In genomic region chr17:17352836-17353624, GRCh38 we compare ENCODE assay signal across 23 cellular contexts. TPM values are rescaled to one million over a fixed set of nuclear protein-coding genes. Genes with fewer than 3 reads are reported as not detected.
DNase-seq lines count a peak whose midpoint lies in the region; ATAC-seq, FAIRE-seq and TF ChIP-seq lines count a peak whose summit lies in the region.
"Had no signal": no experiment of that assay in that cellular context is flagged by ENCODE, and none has a peak within 500 bp of the region (broad histone marks: within the 10 kb centered on the region; RNA-seq: fewer than 3 reads in every experiment).

No MANE protein-coding gene starts in this region.

- DNase-seq in D721Med (ENCODE audit: insufficient read length, low spot score), result peak; percentile 16
- no peak for DNase-seq in H9
- DNase-seq in endodermal cell, result peak; percentile 44
- DNase-seq in trophoblast cell, result no peak
- DNase-seq in NCI-H82 (lab: John Stamatoyannopoulos, UW), result no peak
- no peak for DNase-seq in activated T-cell treated with anti-CD3 and anti-CD28 coated beads, Interleukin-2, amount 50 U/mL, for 24 hours
- DNase-seq: activated CD4-positive, alpha-beta T cell treated with anti-CD3 and anti-CD28 coated beads, Interleukin-2, amount 50 U/mL, for 48 hours; activated CD4-positive, CD25-positive, alpha-beta regulatory T cell treated with anti-CD3 and anti-CD28 coated beads, Interleukin-2, amount 50 U/mL, for 72 hours; activated naive CD4-positive, alpha-beta T cell treated with anti-CD3 and anti-CD28 coated beads, Interleukin-2, amount 10 ng/mL, durations not matched to agents 7 days and 5 days; cerebellar nuclear complex; naive B cell; NCI-H146; NCI-H2171; NK-92 treated with Interleukin-12 subunit alpha and Interleukin-12 subunit beta, amount 100 ng/mL, for 24 hours; occipital lobe; small intestine; stimulated activated naive CD4-positive, alpha-beta T cell treated with Interleukin-2 at 50 U/mL for 16 hours; T-helper 2 cell had no signal

- no peaks in the 10 kb centered on the region for H3K23me2 ChIP-seq in H9 (ENCODE audit: insufficient read length, low read depth, low read length, poor library complexity, severe bottlenecking)

- H3K23ac ChIP-seq in H9 (ENCODE audit: insufficient read length, low read depth, low read length) (no peak overlapping the region), trophoblast cell (ENCODE audit: low read length) (no peak overlapping the region)

- H3K4ac ChIP-seq in H9 (ENCODE audit: low read depth, low read length) (no peak overlapping the region), trophoblast cell (ENCODE audit: low read depth, low read length) (no peak overlapping the region)

- no peak overlapping the region for H4K12ac ChIP-seq in trophoblast cell (ENCODE audit: low read depth, low read length)

- H3K79me2 ChIP-seq in H9 (ENCODE audit: insufficient read depth, low read length) (no peaks in the 10 kb centered on the region), trophoblast cell (ENCODE audit: control insufficient read depth, insufficient read depth, low read length, poor library complexity) (no peaks in the 10 kb centered on the region)

- H4K91ac ChIP-seq in H9 (ENCODE audit: insufficient read length, low read depth, low read length) (no peak overlapping the region), trophoblast cell (ENCODE audit: low read depth, low read length) (no peak overlapping the region)

- H3K4me3 Mint-ChIP-seq in H9 (no peak overlapping the region; a peak in 1 of 5 replicates), endodermal cell (no peak overlapping the region)
- H3K4me3 Mint-ChIP-seq in activated T-cell treated with anti-CD3 and anti-CD28 coated beads, Interleukin-2, amount 50 U/mL, for 24 hours, result no peak overlapping the region
- H3K4me3 Mint-ChIP-seq: activated naive CD4-positive, alpha-beta T cell treated with anti-CD3 and anti-CD28 coated beads, Interleukin-2, amount 10 ng/mL, durations not matched to agents 7 days and 5 days; activated T-helper 1 cell treated with anti-CD3 and anti-CD28 coated beads, Interleukin-12 subunit alpha, Interleukin-12 subunit beta, Interleukin-2, Interleukin-4 antibody, amounts not matched to agents 30 ng/mL and 10 ng/mL and 1 ng/mL, durations not matched to agents 14 hours and 24 hours and 36 hours had no signal

- peaks cover 12 to 16% of the 10 kb centered on the region in 2 experiments for H3K4me1 Mint-ChIP-seq in H9
- H3K4me1 Mint-ChIP-seq in endodermal cell, result no peaks in the 10 kb centered on the region
- peaks cover 4% of the 10 kb centered on the region for H3K4me1 Mint-ChIP-seq in activated T-cell treated with anti-CD3 and anti-CD28 coated beads, Interleukin-2, amount 50 U/mL, for 24 hours (ENCODE audit: low read depth)

- no peak overlapping the region for H2AFZ ChIP-seq in H9 (ENCODE audit: low read length)
- H2AFZ ChIP-seq in trophoblast cell (ENCODE audit: insufficient read depth, low read length, poor library complexity), result no peak overlapping the region

- no peak for ATAC-seq in GM18861 (IDR thresholded peaks at IDR 0.05; ENCODE audit: unreplicated experiment)
- no peak for ATAC-seq in HG03520 (IDR thresholded peaks at IDR 0.05; ENCODE audit: unreplicated experiment)

- peak overlapping the region in 2 of 3 experiments; percentile 64 to 73; a peak in 2 of 7 replicates for H3K27ac Mint-ChIP-seq in H9
- H3K27ac Mint-ChIP-seq in endodermal cell, result no peak overlapping the region
- H3K27ac Mint-ChIP-seq in activated T-cell treated with anti-CD3 and anti-CD28 coated beads, Interleukin-2, amount 50 U/mL, for 24 hours, result no peak overlapping the region
- H3K27ac Mint-ChIP-seq: activated naive CD4-positive, alpha-beta T cell treated with anti-CD3 and anti-CD28 coated beads, Interleukin-2, amount 10 ng/mL, durations not matched to agents 7 days and 5 days; activated T-helper 1 cell treated with anti-CD3 and anti-CD28 coated beads, Interleukin-12 subunit alpha, Interleukin-12 subunit beta, Interleukin-2, Interleukin-4 antibody, amounts not matched to agents 30 ng/mL and 10 ng/mL and 1 ng/mL, durations not matched to agents 14 hours and 24 hours and 36 hours; IgD-negative memory B cell; naive B cell had no signal

- no peaks in the 10 kb centered on the region for H3K9me3 ChIP-seq in H9 (ENCODE audit: control insufficient read depth, low read depth, low read length)
- no peaks in the 10 kb centered on the region for H3K9me3 ChIP-seq in endodermal cell (ENCODE audit: control insufficient read depth, low read length)
- no peaks in the 10 kb centered on the region for H3K9me3 ChIP-seq in trophoblast cell (ENCODE audit: insufficient read depth, low read depth, low read length)
- H3K9me3 ChIP-seq: adrenal gland had no signal

- H3K56ac ChIP-seq in H9 (ENCODE audit: insufficient read length, low read depth, low read length), result no peak overlapping the region

- H4K8ac ChIP-seq in H9 (replicated peaks; ENCODE audit: insufficient read length, low read depth, low read length), result no peak overlapping the region
- H4K8ac ChIP-seq in trophoblast cell (ENCODE audit: low read depth, low read length), result no peak overlapping the region

- FAIRE-seq in D721Med (lab: Jason Lieb, UNC), result no peak
- FAIRE-seq: small intestine had no signal

- H3K4me1 ChIP-seq in H9 (ENCODE audit: insufficient read depth, low read length) (no peaks in the 10 kb centered on the region), endodermal cell (ENCODE audit: control insufficient read depth, insufficient read depth, low read length) (no peaks in the 10 kb centered on the region), trophoblast cell (ENCODE audit: control insufficient read depth in 1 of 2, insufficient read depth in 2 of 2, low read length in 2 of 2) (peaks cover 27 to 28% of the 10 kb centered on the region in 2 experiments)
- H3K4me1 ChIP-seq: adrenal gland had no signal

- H2BK12ac ChIP-seq in H9 (ENCODE audit: insufficient read length, low read depth, low read length), result no peak overlapping the region
- H2BK12ac ChIP-seq in trophoblast cell (ENCODE audit: low read length), result no peak overlapping the region

- H3K18ac ChIP-seq in H9 (ENCODE audit: insufficient read length, low read depth, low read length) (no peak overlapping the region), trophoblast cell (ENCODE audit: low read length) (no peak overlapping the region)

- H3K27ac ChIP-seq in H9 (ENCODE audit: insufficient read length, low read depth, low read length) (no peak overlapping the region), endodermal cell (ENCODE audit: low read depth, low read length) (no peak overlapping the region), trophoblast cell (ENCODE audit: low read depth, low read length) (no peak overlapping the region)
- H3K27ac ChIP-seq: adrenal gland had no signal

- H3T11ph ChIP-seq in H9 (ENCODE audit: low read length), result no peak overlapping the region

- no peak overlapping the region for H2BK20ac ChIP-seq in H9 (ENCODE audit: low read depth, low read length, poor library complexity, severe bottlenecking)

- H2AK5ac ChIP-seq in H9 (ENCODE audit: insufficient read length, low read length) (no peak overlapping the region), trophoblast cell (ENCODE audit: low read length) (peak overlapping the region; percentile 35)

- no peak overlapping the region for H2BK5ac ChIP-seq in H9 (ENCODE audit: insufficient read length, low read length)
- no peak overlapping the region for H2BK5ac ChIP-seq in trophoblast cell (ENCODE audit: low read depth, low read length, poor library complexity)

- H3K27me3 ChIP-seq in H9 (ENCODE audit: insufficient read depth, low read length) (no peaks in the 10 kb centered on the region), endodermal cell (ENCODE audit: control insufficient read depth, insufficient read depth, low read length, poor library complexity, severe bottlenecking) (no peaks in the 10 kb centered on the region), trophoblast cell (ENCODE audit: insufficient read depth, low read length) (no peaks in the 10 kb centered on the region)
- H3K27me3 ChIP-seq: adrenal gland had no signal

- H2BK15ac ChIP-seq in H9 (ENCODE audit: low read depth, low read length), result no peak overlapping the region

- WGBS in H9 (ENCODE audit: extremely low coverage, insufficient read length, low lambda C conversion rate), result no CpG with 5 or more reads among the region's 14 CpGs
- 93% methylated on average over 11 to 14 of the region's 14 CpGs for WGBS in endodermal cell (ENCODE audit: insufficient coverage in 1 of 2, insufficient read length in 1 of 2), 2 experiments
- no CpG with 5 or more reads among the region's 14 CpGs for WGBS in trophoblast cell (ENCODE audit: extremely low coverage, insufficient coverage, insufficient read length)

- TF ChIP-seq CTCF in D721Med (IDR thresholded peaks at IDR 0.05; ENCODE audit: insufficient read depth, missing control alignments), result no peak
- no peak for TF ChIP-seq CTCF in H9 (conservative IDR thresholded peaks at IDR 0.05)
- TF ChIP-seq CTCF in endodermal cell (conservative IDR thresholded peaks at IDR 0.05), result no peak

- H3K9me3 Mint-ChIP-seq in H9 (no peaks in the 10 kb centered on the region), endodermal cell (no peaks in the 10 kb centered on the region)
- H3K9me3 Mint-ChIP-seq in activated T-cell treated with anti-CD3 and anti-CD28 coated beads, Interleukin-2, amount 50 U/mL, for 24 hours, result no peaks in the 10 kb centered on the region
- H3K9me3 Mint-ChIP-seq: activated naive CD4-positive, alpha-beta T cell treated with anti-CD3 and anti-CD28 coated beads, Interleukin-2, amount 10 ng/mL, durations not matched to agents 7 days and 5 days; activated T-helper 1 cell treated with anti-CD3 and anti-CD28 coated beads, Interleukin-12 subunit alpha, Interleukin-12 subunit beta, Interleukin-2, Interleukin-4 antibody, amounts not matched to agents 30 ng/mL and 10 ng/mL and 1 ng/mL, durations not matched to agents 14 hours and 24 hours and 36 hours; IgD-negative memory B cell; naive B cell had no signal

- H3K79me1 ChIP-seq in H9 (ENCODE audit: insufficient read depth, low read depth, low read length, poor library complexity, severe bottlenecking), result no peaks in the 10 kb centered on the region
- peaks cover 5% of the 10 kb centered on the region for H3K79me1 ChIP-seq in trophoblast cell (ENCODE audit: low read length)

- no peaks in the 10 kb centered on the region for H3K36me3 ChIP-seq in endodermal cell (ENCODE audit: control insufficient read depth, insufficient read depth, low read length)
- no peaks in the 10 kb centered on the region for H3K36me3 ChIP-seq in trophoblast cell (ENCODE audit: control insufficient read depth in 1 of 2, insufficient read depth in 2 of 2, low read length in 2 of 2)
- H3K36me3 ChIP-seq: adrenal gland had no signal

- H3K4me3 ChIP-seq in endodermal cell (ENCODE audit: low read length) (no peak overlapping the region), trophoblast cell (ENCODE audit: low read depth, low read length) (no peak overlapping the region)
- H3K4me3 ChIP-seq: adrenal gland had no signal

- no peak overlapping the region for H3K4me2 ChIP-seq in H9 (ENCODE audit: insufficient read depth, insufficient read length, low read length)
- no peak overlapping the region for H3K4me2 ChIP-seq in trophoblast cell (ENCODE audit: low read length)

- no peak overlapping the region for H4K5ac ChIP-seq in H9 (ENCODE audit: insufficient read length, low read depth, low read length)

- H3K9ac ChIP-seq in H9 (ENCODE audit: extremely low read depth, insufficient read length, low read length) (no peak overlapping the region), endodermal cell (ENCODE audit: extremely low read depth, low read length, poor library complexity, severe bottlenecking) (no peak overlapping the region), trophoblast cell (ENCODE audit: low read length) (no peak overlapping the region)

- H3K14ac ChIP-seq in H9 (ENCODE audit: insufficient read depth, low read length), result no peak overlapping the region
- no peak overlapping the region for H3K14ac ChIP-seq in trophoblast cell (ENCODE audit: low read length)

- H4K20me1 ChIP-seq in H9 (ENCODE audit: control insufficient read depth, insufficient read depth, insufficient read length), result no peaks in the 10 kb centered on the region

- peaks cover 6% of the 10 kb centered on the region for H3K27me3 Mint-ChIP-seq in H9 (ENCODE audit: low read depth)
- H3K27me3 Mint-ChIP-seq in endodermal cell (ENCODE audit: insufficient read depth), result no peaks in the 10 kb centered on the region
- H3K27me3 Mint-ChIP-seq in activated T-cell treated with anti-CD3 and anti-CD28 coated beads, Interleukin-2, amount 50 U/mL, for 24 hours, result no peaks in the 10 kb centered on the region
- H3K27me3 Mint-ChIP-seq: naive B cell had no signal

- H2BK120ac ChIP-seq in H9 (ENCODE audit: low read depth, low read length, poor library complexity, severe bottlenecking), result no peak overlapping the region
- H2BK120ac ChIP-seq in trophoblast cell (ENCODE audit: insufficient read depth, low read length, poor library complexity), result no peak overlapping the region

- H3K36me3 Mint-ChIP-seq in H9 (ENCODE audit: insufficient read depth in 1 of 3, low read depth in 3 of 3) (no peaks in the 10 kb centered on the region; a peak in 1 of 7 replicates), endodermal cell (ENCODE audit: low read depth) (no peaks in the 10 kb centered on the region)
- H3K36me3 Mint-ChIP-seq in activated T-cell treated with anti-CD3 and anti-CD28 coated beads, Interleukin-2, amount 50 U/mL, for 24 hours (ENCODE audit: low read depth), result no peaks in the 10 kb centered on the region
- H3K36me3 Mint-ChIP-seq: activated naive CD4-positive, alpha-beta T cell treated with anti-CD3 and anti-CD28 coated beads, Interleukin-2, amount 10 ng/mL, durations not matched to agents 7 days and 5 days; IgD-negative memory B cell; naive B cell had no signal

RNA-seq across cellular contexts. Expression of gene NT5M, which starts 49.9 kb away (rescaled TPM):
- total RNA-seq in H9 (2021) (6.6 and 7.8 TPM in 2 replicates), endodermal cell (10 to 100 TPM in 1 of 2 donors, 1 to 10 TPM in 1; 6.5 to 11.8 TPM)
- 6.3 TPM for polyA plus RNA-seq in endodermal cell (2013, experiment 1 of 2)
- 6.3 TPM for polyA plus RNA-seq in endodermal cell (2013, experiment 2 of 2)
- 0.96 and 1.1 TPM in 2 replicates for polyA plus RNA-seq in trophoblast cell (2013)

Comparison
In these comparisons a context has a peak if more than half of its experiments do, and no peak if none do; other contexts are left out.
1. DNase-seq: peak in D721Med (single experiment) and endodermal cell (single experiment); none in H9 (single experiment), trophoblast cell (0 of 2), NCI-H82 (single experiment) and activated T-cell treated with anti-CD3 and anti-CD28 coated beads, Interleukin-2, amount 50 U/mL, for 24 hours (single experiment).
2. H3K27ac Mint-ChIP-seq: peak in H9 (2 of 3); none in endodermal cell (single experiment) and activated T-cell treated with anti-CD3 and anti-CD28 coated beads, Interleukin-2, amount 50 U/mL, for 24 hours (single experiment).